18 cellular contexts compared by ENCODE assay signal in genomic region chr4:180926277-180926676, GRCh38.
DNase-seq lines count a peak whose midpoint lies in the region; FAIRE-seq and TF ChIP-seq lines count a peak whose summit lies in the region.
"Had no signal": no experiment of that assay in that cellular context is flagged by ENCODE, and none has a peak within 500 bp of the region (broad histone marks: within the 10 kb centered on the region; RNA-seq: fewer than 3 reads in every experiment).

No MANE protein-coding gene starts in this region.

- H3K4me2 ChIP-seq in OCI-LY1 (ENCODE audit: low read length) (no peak overlapping the region), H1 (ENCODE audit: insufficient read depth in 1 of 2, low read depth in 2 of 2, low read length in 2 of 2) (peak overlapping the region in 1 of 2 experiments; percentile 27; a peak in 2 of 4 replicates), smooth muscle cell (no peak overlapping the region)
- H3K4me2 ChIP-seq: KMS-11 had no signal

- H2BK15ac ChIP-seq in H1 (ENCODE audit: low read length) = no peak overlapping the region

- H3K4me1 ChIP-seq in OCI-LY1 (ENCODE audit: insufficient read depth, low read length, severe bottlenecking) (no peaks in the 10 kb centered on the region), H1 (replicated peaks in 1 of 4; ENCODE audit: control insufficient read depth in 3 of 4, insufficient read depth in 4 of 4, low read length in 3 of 4) (peaks cover 0 to 4% (median 1%) of the 10 kb centered on the region in 4 experiments; a peak in 2 of 7 replicates), iPS-18a (ENCODE audit: control insufficient read depth, low read depth, low read length) (peaks cover 13% of the 10 kb centered on the region), smooth muscle cell (ENCODE audit: low read depth) (no peaks in the 10 kb centered on the region)
- H3K4me1 ChIP-seq: Peyer's patch had no signal

- H4K91ac ChIP-seq in H1 (replicated peaks; ENCODE audit: insufficient read length, low read length) = no peak overlapping the region

- no peak for TF ChIP-seq POLR2A in H1 (IDR thresholded peaks at IDR 0.05; ENCODE audit: control extremely low read depth in 1 of 2, low read depth in 2 of 2, low read length in 2 of 2)

- DNase-seq in H1 (ENCODE audit: low read depth in 1 of 2, low spot score in 2 of 2) = no peak
- DNase-seq in smooth muscle cell (lab: John Stamatoyannopoulos, UW; ENCODE audit: unreplicated experiment) = no peak
- DNase-seq in EL = no peak
- DNase-seq in KG1 (lab: John Stamatoyannopoulos, UW) = no peak
- no peak for DNase-seq in HuH-7.5 (ENCODE audit: low spot score)
- DNase-seq: CD4-positive, CD25-positive, alpha-beta regulatory T cell; COR-L47; DMS 273 treated with DMSO at 0.1 percent for 48 hours; DND-41; NCI-H1092 treated with DMSO at 0.1 percent for 48 hours; NCI-H1436 treated with DMSO at 0.1 percent for 48 hours; NCI-H1930; NCI-H510A; Peyer's patch had no signal

- H3K23me2 ChIP-seq in H1 (ENCODE audit: low read depth, low read length) = no peaks in the 10 kb centered on the region

- no peak overlapping the region for H3K23ac ChIP-seq in H1 (ENCODE audit: insufficient read length)

- H2BK5ac ChIP-seq in H1 (ENCODE audit: low read depth, low read length) = no peak overlapping the region

- H3K36me3 ChIP-seq in OCI-LY1 (ENCODE audit: insufficient read depth, low read length) (no peaks in the 10 kb centered on the region), H1 (ENCODE audit: control insufficient read depth in 2 of 4, insufficient read depth in 4 of 4, low read length in 3 of 4) (no peaks in the 10 kb centered on the region), iPS-18a (ENCODE audit: control insufficient read depth, low read depth, low read length) (no peaks in the 10 kb centered on the region), smooth muscle cell (ENCODE audit: low read depth) (no peaks in the 10 kb centered on the region)
- H3K36me3 ChIP-seq: HAP-1, Peyer's patch had no signal

- TF ChIP-seq RAD21 in H1 (IDR thresholded peaks at IDR 0.05 in 1 of 2, conservative IDR thresholded peaks at IDR 0.05 in 1 of 2; ENCODE audit: low read depth in 2 of 2, low read length in 2 of 2) = no peak

- H3K18ac ChIP-seq in H1 (ENCODE audit: extremely low read depth, low read length) = no peak overlapping the region

- H3K9me3 ChIP-seq in OCI-LY1 (ENCODE audit: low read length) (peaks cover 3% of the 10 kb centered on the region), H1 (ENCODE audit: insufficient read depth in 2 of 2, low read depth in 1 of 2, low read length in 1 of 2) (no peaks in the 10 kb centered on the region), iPS-18a (ENCODE audit: control insufficient read depth, low read depth, low read length) (no peaks in the 10 kb centered on the region), smooth muscle cell (replicated peaks; ENCODE audit: low read depth) (no peaks in the 10 kb centered on the region)
- H3K9me3 ChIP-seq: HAP-1, Peyer's patch had no signal

- H2AK5ac ChIP-seq in H1 (ENCODE audit: low read depth, low read length) = no peak overlapping the region

- H3K14ac ChIP-seq in H1 (ENCODE audit: insufficient read length) = no peak overlapping the region

- no peak for TF ChIP-seq EP300 in H1 (IDR thresholded peaks at IDR 0.05; ENCODE audit: borderline replicate concordance in 1 of 2, low read depth in 2 of 2, low read length in 2 of 2)

- H3K9ac ChIP-seq in OCI-LY1 (ENCODE audit: low read length) = no peak overlapping the region
- H3K9ac ChIP-seq in H1 (replicated peaks in 1 of 4; ENCODE audit: extremely low read depth in 1 of 4, low read depth in 3 of 4, low read length in 3 of 4) = no peak overlapping the region
- H3K9ac ChIP-seq in iPS-18a (ENCODE audit: low read length) = no peak overlapping the region
- H3K9ac ChIP-seq in smooth muscle cell (ENCODE audit: low read depth) = no peak overlapping the region
- H3K9ac ChIP-seq: KMS-11 had no signal

- H2BK120ac ChIP-seq in H1 (replicated peaks; ENCODE audit: low read depth, low read length) = no peak overlapping the region

- TF ChIP-seq CTCF in OCI-LY1 (IDR thresholded peaks at IDR 0.05; ENCODE audit: low read length) = no peak
- TF ChIP-seq CTCF in H1 (IDR thresholded peaks at IDR 0.05; ENCODE audit: control extremely low read depth in 1 of 3, insufficient read depth in 1 of 3, low read depth in 1 of 3, low read length in 3 of 3) = no peak
- TF ChIP-seq CTCF in smooth muscle cell (IDR thresholded peaks at IDR 0.05; ENCODE audit: borderline replicate concordance, insufficient read depth, poor library complexity, severe bottlenecking) = no peak

- H3K79me2 ChIP-seq in OCI-LY1 (ENCODE audit: insufficient read depth, low read length) (no peaks in the 10 kb centered on the region), H1 (ENCODE audit: control insufficient read depth in 1 of 2, insufficient read depth in 2 of 2, low read length in 2 of 2) (no peaks in the 10 kb centered on the region), smooth muscle cell (ENCODE audit: low read depth) (no peaks in the 10 kb centered on the region)

- H3K4ac ChIP-seq in H1 (replicated peaks; ENCODE audit: insufficient read length, low read depth, low read length) = no peak overlapping the region

- no peak overlapping the region for H4K8ac ChIP-seq in H1 (ENCODE audit: extremely low read depth, insufficient read depth, low read length)

- H2AFZ ChIP-seq in OCI-LY1 (ENCODE audit: low read length) = 0 out of 2 replicates have a peak overlapping the region, but pooled peaks have one; percentile 57
- no peak overlapping the region for H2AFZ ChIP-seq in H1 (ENCODE audit: low read length)
- no peak overlapping the region for H2AFZ ChIP-seq in smooth muscle cell (ENCODE audit: low read depth)

- no peak overlapping the region for H2BK12ac ChIP-seq in H1 (ENCODE audit: low read depth, low read length)

- H3K79me1 ChIP-seq in H1 (ENCODE audit: low read depth, low read length) = no peaks in the 10 kb centered on the region

- no peak for FAIRE-seq in H1 (lab: Jason Lieb, UNC)

- CTCF ChIA-PET in H1 (lab: Charles Lee; ENCODE audit: partially characterized antibody) = interaction anchor here (1.5 kb wide), 1 partner anchor 17 kb away, joined by 6 read pairs; no protein-coding TSS in a partner anchor

- POLR2A ChIA-PET in H1 (lab: Charles Lee; ENCODE audit: partially characterized antibody) = no interaction called here

- H4K20me1 ChIP-seq in OCI-LY1 (ENCODE audit: insufficient read depth, low read length) = no peaks in the 10 kb centered on the region
- no peaks in the 10 kb centered on the region for H4K20me1 ChIP-seq in H1 (replicated peaks in 1 of 2; ENCODE audit: control insufficient read depth in 1 of 2, insufficient read depth in 2 of 2, low read length in 2 of 2)
- H4K20me1 ChIP-seq in smooth muscle cell (ENCODE audit: low read depth) = no peaks in the 10 kb centered on the region

- H2BK20ac ChIP-seq in H1 (ENCODE audit: low read length) = no peak overlapping the region

- H4K5ac ChIP-seq in H1 (ENCODE audit: insufficient read length, low read depth, low read length) = no peak overlapping the region

- H3F3A ChIP-seq in OCI-LY1 (ENCODE audit: insufficient read depth, low read length) = no peaks in the 10 kb centered on the region
- H3F3A ChIP-seq in smooth muscle cell (ENCODE audit: low read depth) = no peaks in the 10 kb centered on the region

- H3K4me3 ChIP-seq in OCI-LY1 (ENCODE audit: low read depth, low read length, poor library complexity, severe bottlenecking) (no peak overlapping the region), H1 (ENCODE audit: extremely low read depth in 1 of 4, insufficient read depth in 2 of 4, low read depth in 3 of 4, low read length in 4 of 4) (no peak overlapping the region), iPS-18a (ENCODE audit: low read length) (peak overlapping the region; percentile 9), smooth muscle cell (no peak overlapping the region)
- H3K4me3 ChIP-seq: HAP-1, Peyer's patch had no signal

- H3K56ac ChIP-seq in H1 (replicated peaks; ENCODE audit: insufficient read length, low read depth, low read length) = no peak overlapping the region

- 28% methylated on average over 1 of the region's 1 CpG; no CpG with 5 or more reads in 1 of the 2 experiments for WGBS in H1 (ENCODE audit: extremely low coverage in 1 of 2, insufficient coverage in 1 of 2, insufficient read length in 1 of 2, insufficient replicate concordance in 2 of 2, low coverage in 1 of 2, low lambda C conversion rate in 2 of 2, missing lambda C conversion rate in 1 of 2), 2 experiments
- 42% methylated on average over 1 of the region's 1 CpG for WGBS in smooth muscle cell (ENCODE audit: low lambda C conversion rate)

- H3K27ac ChIP-seq in OCI-LY1 (ENCODE audit: low read depth, low read length, poor library complexity, severe bottlenecking) (no peak overlapping the region), H1 (ENCODE audit: low read depth, low read length) (no peak overlapping the region), iPS-18a (ENCODE audit: low read length) (no peak overlapping the region), smooth muscle cell (ENCODE audit: low read depth) (peak overlapping the region; percentile 46)
- H3K27ac ChIP-seq: KMS-11, Peyer's patch had no signal

- H3K27me3 ChIP-seq in OCI-LY1 (ENCODE audit: insufficient read depth, low read length) (no peaks in the 10 kb centered on the region), H1 (replicated peaks in 1 of 4; ENCODE audit: control insufficient read depth in 3 of 4, extremely low read depth in 1 of 4, insufficient read depth in 3 of 4, low read length in 3 of 4) (no peaks in the 10 kb centered on the region), iPS-18a (ENCODE audit: control insufficient read depth, insufficient read depth, low read length) (no peaks in the 10 kb centered on the region), smooth muscle cell (ENCODE audit: low read depth) (no peaks in the 10 kb centered on the region)
- H3K27me3 ChIP-seq: Peyer's patch had no signal

- H3K9me2 ChIP-seq in OCI-LY1 (ENCODE audit: low read depth, low read length) = no peaks in the 10 kb centered on the region

TF ChIP-seq in H1, 55 proteins besides CTCF, POLR2A, EP300 and RAD21:
- TF ChIP-seq USF2 (IDR thresholded peaks at IDR 0.05; ENCODE audit: low read length) (peak; percentile 57), TAF1 (IDR thresholded peaks at IDR 0.05; ENCODE audit: low read depth, low read length) (no peak)
